ENCODE assay signal across 19 cellular contexts in the genomic region with DNA sequence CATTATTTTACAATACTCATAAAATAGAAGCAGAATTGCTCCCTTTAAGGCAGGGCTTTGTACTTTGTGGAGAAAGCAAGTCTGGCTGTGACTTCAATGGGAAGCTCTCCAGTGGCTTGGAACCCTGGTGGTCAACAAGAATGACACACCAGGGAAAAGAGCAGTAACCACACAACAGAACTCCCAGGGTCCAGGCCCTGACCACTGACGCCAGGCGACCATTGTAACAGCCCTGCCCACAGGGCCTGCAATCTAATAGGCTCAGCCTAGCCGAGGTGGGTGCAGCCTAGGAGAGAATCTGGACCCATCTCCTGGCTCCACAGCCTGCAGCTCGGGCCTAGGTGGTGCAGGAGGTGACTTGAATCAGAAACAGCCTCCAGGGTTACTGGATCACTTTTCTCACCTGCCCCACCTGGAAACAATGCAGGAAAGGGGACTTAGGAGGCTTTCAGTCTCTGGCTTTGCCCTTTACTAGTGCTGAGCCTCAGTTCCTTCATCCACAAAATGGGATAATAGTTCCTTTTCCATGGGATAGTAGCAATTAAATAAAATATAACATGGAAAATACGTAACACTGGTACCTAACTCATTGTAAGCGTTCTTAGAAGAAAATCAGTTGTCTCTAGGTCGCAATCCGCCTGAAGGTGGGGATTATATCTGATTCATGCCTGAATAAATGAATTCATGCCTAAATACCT.
"Had no signal": no experiment of that assay in that cellular context is flagged by ENCODE, and none has a peak within 500 bp of the region (broad histone marks: within the 10 kb centered on the region; RNA-seq: fewer than 3 reads in every experiment).

No MANE protein-coding gene starts in this region.

- H3K27ac ChIP-seq: adrenal gland, left ventricle myocardium inferior, pancreas had no signal

- DNase-seq: activated CD4-positive, alpha-beta T cell treated with anti-CD3 and anti-CD28 coated beads, Interleukin-2, amount 50 U/mL, for 1 hour; activated CD4-positive, CD25-positive, alpha-beta regulatory T cell treated with anti-CD3 and anti-CD28 coated beads, Interleukin-2, amount 50 U/mL, for 72 hours; activated CD8-positive, alpha-beta memory T cell treated with anti-CD3 and anti-CD28 coated beads, Interleukin-2, amount 50 U/mL, for 48 hours; activated gamma-delta T cell; activated T-cell treated with anti-CD3 and anti-CD28 coated beads, Interleukin-2, amount 50 U/mL, for 48 hours; adrenal gland; dorsolateral prefrontal cortex; foreskin fibroblast; glutamatergic neuron; kidney; left ventricle myocardium inferior; mucosa of descending colon; naive thymus-derived CD8-positive, alpha-beta T cell; pancreas; stimulated activated CD4-positive, alpha-beta T cell treated with anti-CD3 and anti-CD28 coated beads, Interleukin-4, amount 100 ng/mL, for 4 hours had no signal

- H3K36me3 ChIP-seq: adrenal gland, left ventricle myocardium inferior, pancreas had no signal

- FAIRE-seq: astrocyte, colon, kidney, pancreas had no signal

- H3K27me3 ChIP-seq: adrenal gland, dorsolateral prefrontal cortex, pancreas had no signal

- H3K4me3 ChIP-seq: adrenal gland, dorsolateral prefrontal cortex, left ventricle myocardium inferior, mucosa of descending colon, pancreas had no signal

- H3K9me3 ChIP-seq: adrenal gland, left ventricle myocardium inferior, mucosa of descending colon, pancreas had no signal

- ATAC-seq: mucosa of descending colon; naive thymus-derived CD8-positive, alpha-beta T cell; pancreas; sciatic nerve; stimulated activated memory B cell treated with anti-CD40 and anti-IgM and Interleukin-4, amounts not matched to agents 10 μg/mL and 1 μg/mL and 100 μg/mL, for 72 hours had no signal
